In the genomic region with DNA sequence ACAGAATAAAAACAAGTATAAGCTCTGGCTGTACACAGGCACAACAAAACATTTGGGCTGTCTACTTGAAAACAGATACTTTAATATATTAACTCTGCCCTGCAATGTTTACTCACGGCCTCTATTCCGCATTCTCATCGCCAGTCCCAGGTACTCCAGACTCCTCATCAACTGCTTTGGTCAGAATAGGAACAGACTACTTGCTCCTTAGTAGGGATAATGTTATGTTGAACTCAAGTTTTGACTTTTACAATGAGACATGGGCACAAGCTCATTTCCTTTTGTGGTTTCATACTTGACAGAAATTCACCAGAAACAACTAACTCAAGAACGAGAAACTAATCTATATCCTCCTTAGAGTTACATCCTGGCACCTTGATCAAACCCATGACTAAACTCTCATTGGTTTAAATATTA, we compare ENCODE assay signal across 8 cellular contexts.
A peak's percentile ranks its signal among the peaks of the same experiment; 100 is the strongest.
DNase-seq lines count a peak whose midpoint lies in the region; ATAC-seq and TF ChIP-seq lines count a peak whose summit lies in the region.

No MANE protein-coding gene starts in this region.

- no peak for TF ChIP-seq CTCF in OCI-LY3 (IDR thresholded peaks at IDR 0.05; ENCODE audit: low read depth, low read length)
- TF ChIP-seq CTCF in suprapubic skin (IDR thresholded peaks at IDR 0.05) = no peak

- H3K9ac ChIP-seq in OCI-LY3 (ENCODE audit: low read length) = no peak overlapping the region

- no peaks in the 10 kb centered on the region for H3K27me3 Mint-ChIP-seq in activated CD4-positive, alpha-beta T cell treated with anti-CD3 and anti-CD28 coated beads, Interleukin-2, amount 10 ng/mL, durations not matched to agents 7 days and 5 days
- H3K27me3 Mint-ChIP-seq in stimulated activated naive B cell treated with anti-CD40 and anti-IgM and Interleukin-4, amounts not matched to agents 10 μg/mL and 1 μg/mL and 100 μg/mL, for 72 hours = no peaks in the 10 kb centered on the region

- H3K4me1 ChIP-seq in OCI-LY3 (ENCODE audit: low read length) = peaks cover 15% of the 10 kb centered on the region
- no peaks in the 10 kb centered on the region for H3K4me1 ChIP-seq in suprapubic skin

- H3K27me3 ChIP-seq in OCI-LY3 (ENCODE audit: low read depth, low read length) (no peaks in the 10 kb centered on the region), suprapubic skin (no peaks in the 10 kb centered on the region)

- no peak overlapping the region; the same call in 1 of the 2 replicates for H2AFZ ChIP-seq in OCI-LY3 (ENCODE audit: low read depth, low read length)

- H3K4me1 Mint-ChIP-seq in activated CD4-positive, alpha-beta T cell treated with anti-CD3 and anti-CD28 coated beads, Interleukin-2, amount 10 ng/mL, durations not matched to agents 7 days and 5 days = peaks cover 68% of the 10 kb centered on the region
- peaks cover 20 to 56% of the 10 kb centered on the region in 2 donors for H3K4me1 Mint-ChIP-seq in stimulated activated naive B cell treated with anti-CD40 and anti-IgM and Interleukin-4, amounts not matched to agents 10 μg/mL and 1 μg/mL and 100 μg/mL, for 72 hours

- H3K27ac ChIP-seq in OCI-LY3 (ENCODE audit: low read length) (no peak overlapping the region), suprapubic skin (no peak overlapping the region)

- H3K4me2 ChIP-seq in OCI-LY3 (ENCODE audit: low read length) = peak overlapping the region; percentile 58

- 94% methylated on average over 4 of the region's 4 CpGs for WGBS in suprapubic skin

- H3K27ac Mint-ChIP-seq in activated CD4-positive, alpha-beta T cell treated with anti-CD3 and anti-CD28 coated beads, Interleukin-2, amount 10 ng/mL, durations not matched to agents 7 days and 5 days = peak overlapping the region; percentile 100
- peak overlapping the region; percentile 88 for H3K27ac Mint-ChIP-seq in stimulated activated naive B cell treated with anti-CD40 and anti-IgM and Interleukin-4, amounts not matched to agents 10 μg/mL and 1 μg/mL and 100 μg/mL, for 72 hours

- H3K4me3 ChIP-seq in OCI-LY3 (ENCODE audit: low read length) = peak overlapping the region; percentile 34
- no peak overlapping the region for H3K4me3 ChIP-seq in suprapubic skin

- no peak for TF ChIP-seq POLR2A in suprapubic skin (IDR thresholded peaks at IDR 0.05)

- H4K20me1 ChIP-seq in OCI-LY3 (ENCODE audit: insufficient read depth, low read length) = no peaks in the 10 kb centered on the region

- H3K4me3 Mint-ChIP-seq in activated CD4-positive, alpha-beta T cell treated with anti-CD3 and anti-CD28 coated beads, Interleukin-2, amount 10 ng/mL, durations not matched to agents 7 days and 5 days = peak overlapping the region; percentile 85
- peak overlapping the region; percentile 81 to 83 for H3K4me3 Mint-ChIP-seq in stimulated activated naive B cell treated with anti-CD40 and anti-IgM and Interleukin-4, amounts not matched to agents 10 μg/mL and 1 μg/mL and 100 μg/mL, for 72 hours

- H3K36me3 ChIP-seq in OCI-LY3 (replicated peaks; ENCODE audit: low read depth, low read length) = no peaks in the 10 kb centered on the region
- no peaks in the 10 kb centered on the region for H3K36me3 ChIP-seq in suprapubic skin

- CTCF ChIA-PET in activated CD4-positive, alpha-beta T cell treated with anti-CD3 and anti-CD28 coated beads, Interleukin-2, amount 10 ng/mL, durations not matched to agents 7 days and 5 days (lab: Charles Lee) = interaction anchor here (0.6 to 1.8 kb wide), 5 partner anchors 9 to 712 kb away, joined by 3 to 7 read pairs (median 3); no protein-coding TSS in a partner anchor

- ATAC-seq in HG02870 (IDR thresholded peaks at IDR 0.05; ENCODE audit: unreplicated experiment) (peak; percentile 58), Right ventricle myocardium superior (ENCODE audit: poor library complexity) (no peak)
- peak; percentile 86 to 88 for ATAC-seq in stimulated activated naive B cell treated with anti-CD40 and anti-IgM and Interleukin-4, amounts not matched to agents 10 μg/mL and 1 μg/mL and 100 μg/mL, for 72 hours (replicated peaks)

- no peaks in the 10 kb centered on the region for H3K79me2 ChIP-seq in OCI-LY3 (ENCODE audit: low read length)

- intact Hi-C loops in Right ventricle myocardium superior (cut with DNase I) = no loop called here

- no peak for TF ChIP-seq EP300 in suprapubic skin (IDR thresholded peaks at IDR 0.05)

- H3K9me3 ChIP-seq in OCI-LY3 (ENCODE audit: insufficient read depth, low read length) (no peaks in the 10 kb centered on the region), suprapubic skin (no peaks in the 10 kb centered on the region)

- H3K9me3 Mint-ChIP-seq in activated CD4-positive, alpha-beta T cell treated with anti-CD3 and anti-CD28 coated beads, Interleukin-2, amount 10 ng/mL, durations not matched to agents 7 days and 5 days = no peaks in the 10 kb centered on the region
- peaks cover 0 to 3% of the 10 kb centered on the region in 2 donors for H3K9me3 Mint-ChIP-seq in stimulated activated naive B cell treated with anti-CD40 and anti-IgM and Interleukin-4, amounts not matched to agents 10 μg/mL and 1 μg/mL and 100 μg/mL, for 72 hours

- POLR2A ChIA-PET in activated CD4-positive, alpha-beta T cell treated with anti-CD3 and anti-CD28 coated beads, Interleukin-2, amount 10 ng/mL, durations not matched to agents 7 days and 5 days (lab: Charles Lee) = interaction anchor here (1.0 kb wide), 1 partner anchor 14 kb away, joined by 6 read pairs; no protein-coding TSS in a partner anchor

- DNase-seq in activated CD4-positive, alpha-beta T cell treated with anti-CD3 and anti-CD28 coated beads, Interleukin-2, amount 10 ng/mL, durations not matched to agents 7 days and 5 days = peak; percentile 25
- DNase-seq in activated CD4-positive, alpha-beta T cell treated with anti-CD3 and anti-CD28 coated beads, Interleukin-2, amount 50 U/mL, for 48 hours = no peak
- DNase-seq in stimulated activated naive B cell treated with anti-CD40 and anti-IgM and Interleukin-4, amounts not matched to agents 10 μg/mL and 1 μg/mL and 100 μg/mL, for 72 hours = no peak
- no peak for DNase-seq in Right ventricle myocardium superior
- no peak for DNase-seq in NCI-H1105 treated with DMSO at 0.1 percent for 48 hours (lab: John Stamatoyannopoulos, UW)
- DNase-seq in suprapubic skin (ENCODE audit: low spot score in 2 of 2) = no peak

- H3K36me3 Mint-ChIP-seq in activated CD4-positive, alpha-beta T cell treated with anti-CD3 and anti-CD28 coated beads, Interleukin-2, amount 10 ng/mL, durations not matched to agents 7 days and 5 days (ENCODE audit: low read depth) = peaks cover 75% of the 10 kb centered on the region
- peaks cover 13 to 25% of the 10 kb centered on the region in 2 donors for H3K36me3 Mint-ChIP-seq in stimulated activated naive B cell treated with anti-CD40 and anti-IgM and Interleukin-4, amounts not matched to agents 10 μg/mL and 1 μg/mL and 100 μg/mL, for 72 hours
